ENCODE assay signal across 25 cellular contexts in the genomic region with DNA sequence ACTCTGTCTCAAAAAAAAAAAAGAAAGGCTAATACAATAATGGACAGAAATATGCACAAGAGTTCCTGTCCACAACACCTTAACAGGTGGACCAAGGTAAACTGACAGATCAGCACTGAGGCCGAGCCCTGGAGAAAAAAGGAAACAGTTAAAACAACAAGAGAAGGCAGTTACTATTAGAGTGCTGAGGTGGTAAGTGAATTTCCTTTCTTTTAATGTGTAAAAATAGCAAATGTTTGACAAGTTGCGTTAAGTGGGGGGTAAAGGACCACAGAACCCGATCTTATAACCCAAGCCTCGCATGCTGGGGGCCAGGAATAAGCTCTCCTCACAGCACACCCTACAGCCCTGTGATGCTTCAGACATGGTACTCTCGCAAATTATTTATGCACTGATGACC. TPM values are rescaled to one million over a fixed set of nuclear protein-coding genes. Genes with fewer than 3 reads are reported as not detected.
DNase-seq lines count a peak whose midpoint lies in the region; ATAC-seq and TF ChIP-seq lines count a peak whose summit lies in the region.
"Had no signal": no experiment of that assay in that cellular context is flagged by ENCODE, and none has a peak within 500 bp of the region (broad histone marks: within the 10 kb centered on the region; RNA-seq: fewer than 3 reads in every experiment).

No MANE protein-coding gene starts in this region.

- WGBS in transverse colon (ENCODE audit: low coverage in 1 of 2), 2 donors = 74 to 77% methylated on average over 5 of the region's 5 CpGs

- intact Hi-C loops in transverse colon (cut with DNase I; ENCODE audit: low total_unique reads) = loop anchor here (5.0 to 10.0 kb wide), 2 partner anchors 183 to 321 kb away; no protein-coding TSS in a partner anchor

- H3K27me3 Mint-ChIP-seq in mesothelial cell of epicardium (ENCODE audit: low read depth) (no peaks in the 10 kb centered on the region), endothelial cell (ENCODE audit: unreplicated experiment) (peaks cover 2% of the 10 kb centered on the region)
- H3K27me3 Mint-ChIP-seq: activated CD4-positive, alpha-beta memory T cell treated with anti-CD3 and anti-CD28 coated beads for 36 hours had no signal

- peak overlapping the region; percentile 39 to 57 for H3K27ac Mint-ChIP-seq in activated naive CD4-positive, alpha-beta T cell treated with anti-CD3 and anti-CD28 coated beads, Interleukin-2, amount 50 U/mL, for 72 hours
- H3K27ac Mint-ChIP-seq in mesothelial cell of epicardium (peak overlapping the region; percentile 22), endothelial cell (ENCODE audit: unreplicated experiment) (no peak overlapping the region)
- H3K27ac Mint-ChIP-seq: activated CD4-positive, alpha-beta memory T cell treated with anti-CD3 and anti-CD28 coated beads for 36 hours had no signal

- peaks cover 4 to 6% of the 10 kb centered on the region in 2 donors for H3K36me3 Mint-ChIP-seq in activated naive CD4-positive, alpha-beta T cell treated with anti-CD3 and anti-CD28 coated beads, Interleukin-2, amount 50 U/mL, for 72 hours
- H3K36me3 Mint-ChIP-seq in mesothelial cell of epicardium (peaks cover 15% of the 10 kb centered on the region), endothelial cell (ENCODE audit: low read depth, unreplicated experiment) (peaks cover 13% of the 10 kb centered on the region)

- in situ Hi-C loops in transverse colon (cut with MboI; ENCODE audit: low pct_ligation_motif_present in 1 of 4, low pct_unique_long_range_greater_than_20kb in 1 of 4, low sequenced_read_pairs in 3 of 4) = loop anchor here in 3 of 4 donors (10.0 to 25.0 kb wide), 3 partner anchors 173 to 331 kb away; no protein-coding TSS in a partner anchor

- no peaks in the 10 kb centered on the region for H3K4me1 Mint-ChIP-seq in mesothelial cell of epicardium
- H3K4me1 Mint-ChIP-seq in endothelial cell (ENCODE audit: unreplicated experiment) = no peaks in the 10 kb centered on the region

- peak overlapping the region in 3 of 4 donors; percentile 12 to 17 (median 13) for H3K27ac ChIP-seq in transverse colon
- H3K27ac ChIP-seq: parathyroid adenoma had no signal

- H3K27me3 ChIP-seq in transverse colon = no peaks in the 10 kb centered on the region
- H3K27me3 ChIP-seq: BE2C, dorsolateral prefrontal cortex, heart left ventricle had no signal

- TF ChIP-seq CTCF in mesothelial cell of epicardium (IDR thresholded peaks at IDR 0.05; ENCODE audit: unreplicated experiment) (no peak), transverse colon (IDR thresholded peaks at IDR 0.05) (no peak), endothelial cell (IDR thresholded peaks at IDR 0.05; ENCODE audit: unreplicated experiment) (no peak)

- peaks cover 0 to 34% (median 9%) of the 10 kb centered on the region in 4 donors for H3K4me1 ChIP-seq in transverse colon
- H3K4me1 ChIP-seq: BE2C, parathyroid adenoma had no signal

- no peak for TF ChIP-seq EP300 in transverse colon (IDR thresholded peaks at IDR 0.05; ENCODE audit: low read depth)

- H3K36me3 ChIP-seq in transverse colon = peaks cover 0 to 31% (median 5%) of the 10 kb centered on the region in 4 donors

- H3K4me3 ChIP-seq in transverse colon = no peak overlapping the region
- H3K4me3 ChIP-seq: dorsolateral prefrontal cortex, heart left ventricle had no signal

- H3K9me3 ChIP-seq in transverse colon = no peaks in the 10 kb centered on the region
- H3K9me3 ChIP-seq: BE2C, heart left ventricle had no signal

- H3K9me3 Mint-ChIP-seq in activated naive CD4-positive, alpha-beta T cell treated with anti-CD3 and anti-CD28 coated beads, Interleukin-2, amount 50 U/mL, for 72 hours = no peaks in the 10 kb centered on the region
- H3K9me3 Mint-ChIP-seq in mesothelial cell of epicardium = no peaks in the 10 kb centered on the region
- no peaks in the 10 kb centered on the region for H3K9me3 Mint-ChIP-seq in endothelial cell (ENCODE audit: unreplicated experiment)
- H3K9me3 Mint-ChIP-seq: activated CD4-positive, alpha-beta memory T cell treated with anti-CD3 and anti-CD28 coated beads for 36 hours; natural killer cell had no signal

- ATAC-seq in activated naive CD4-positive, alpha-beta T cell treated with anti-CD3 and anti-CD28 coated beads, Interleukin-2, amount 50 U/mL, for 72 hours = no peak
- ATAC-seq: heart left ventricle, HepG2, natural killer cell had no signal

- TF ChIP-seq POLR2A in transverse colon (IDR thresholded peaks at IDR 0.05) = no peak

- no peak for DNase-seq in activated naive CD4-positive, alpha-beta T cell treated with anti-CD3 and anti-CD28 coated beads, Interleukin-2, amount 50 U/mL, for 72 hours (ENCODE audit: low spot score in 2 of 2)
- DNase-seq in activated naive CD4-positive, alpha-beta T cell treated with anti-CD3 and anti-CD28 coated beads, Interleukin-2, amount 50 U/mL, for 16 hours = no peak
- DNase-seq in RPMI8226 (peak; percentile 34), mesothelial cell of epicardium (ENCODE audit: low spot score in 2 of 2, unreplicated experiment in 2 of 2) (no peak), transverse colon (no peak), NCI-H2227 treated with DMSO at 0.1 percent for 48 hours (lab: John Stamatoyannopoulos, UW) (no peak), endothelial cell (ENCODE audit: low spot score) (no peak), NCI-H748 (lab: John Stamatoyannopoulos, UW; ENCODE audit: unreplicated experiment) (no peak)
- DNase-seq: activated CD4-positive, alpha-beta memory T cell treated with anti-CD3 and anti-CD28 coated beads for 36 hours; activated CD4-positive, CD25-positive, alpha-beta regulatory T cell; activated gamma-delta T cell treated with Interleukin-2 at 50 U/mL for 16 hours; BE2C; DMS 273 treated with DMSO at 0.1 percent for 48 hours; dorsolateral prefrontal cortex; GOT3; heart left ventricle; mesenchymal stem cell; natural killer cell; NCI-H2107; NCI-H510A; stimulated activated CD4-positive, alpha-beta T cell treated with anti-CD3 and anti-CD28 coated beads, Interleukin-1b, Interleukin-23, amount 100 ng/mL, for 48 hours; stimulated activated naive CD4-positive, alpha-beta T cell; trophoblast cell had no signal

- no peak overlapping the region for H3K4me3 Mint-ChIP-seq in mesothelial cell of epicardium
- no peak overlapping the region for H3K4me3 Mint-ChIP-seq in endothelial cell (ENCODE audit: unreplicated experiment)
- H3K4me3 Mint-ChIP-seq: activated CD4-positive, alpha-beta memory T cell treated with anti-CD3 and anti-CD28 coated beads for 36 hours; natural killer cell had no signal

RNA-seq across cellular contexts. Expression of a gene that starts 24.8 kb away (rescaled TPM):
- total RNA-seq in activated naive CD4-positive, alpha-beta T cell treated with anti-CD3 and anti-CD28 coated beads, Interleukin-2, amount 50 U/mL, for 72 hours = 10 to 100 TPM; 26.3 to 32.9 TPM
- 27.5 to 30.5 TPM (median 27.8 TPM) in 3 replicates for total RNA-seq in mesothelial cell of epicardium
- total RNA-seq in transverse colon = 100 to 1,000 TPM in 1 of 4 donors, 10 to 100 TPM in 3; 66.8 to 105 (median 71.1) TPM
- 19.6 TPM for total RNA-seq in endothelial cell (ENCODE audit: unreplicated experiment)

RNA-seq across cellular contexts. Expression of a gene that starts 49.6 kb away (rescaled TPM):
- total RNA-seq in activated naive CD4-positive, alpha-beta T cell treated with anti-CD3 and anti-CD28 coated beads, Interleukin-2, amount 50 U/mL, for 72 hours = 10 to 100 TPM; 11.0 to 14.4 TPM
- total RNA-seq in mesothelial cell of epicardium (38.3 to 40.2 TPM (median 39.9 TPM) in 3 replicates), transverse colon (10 to 100 TPM in 2 of 4 donors, 1 to 10 TPM in 2; 4.9 to 12.3 (median 8.6) TPM), endothelial cell (ENCODE audit: unreplicated experiment) (163 TPM)
